ENCODE assay signal across 9 cellular contexts in the genomic region with DNA sequence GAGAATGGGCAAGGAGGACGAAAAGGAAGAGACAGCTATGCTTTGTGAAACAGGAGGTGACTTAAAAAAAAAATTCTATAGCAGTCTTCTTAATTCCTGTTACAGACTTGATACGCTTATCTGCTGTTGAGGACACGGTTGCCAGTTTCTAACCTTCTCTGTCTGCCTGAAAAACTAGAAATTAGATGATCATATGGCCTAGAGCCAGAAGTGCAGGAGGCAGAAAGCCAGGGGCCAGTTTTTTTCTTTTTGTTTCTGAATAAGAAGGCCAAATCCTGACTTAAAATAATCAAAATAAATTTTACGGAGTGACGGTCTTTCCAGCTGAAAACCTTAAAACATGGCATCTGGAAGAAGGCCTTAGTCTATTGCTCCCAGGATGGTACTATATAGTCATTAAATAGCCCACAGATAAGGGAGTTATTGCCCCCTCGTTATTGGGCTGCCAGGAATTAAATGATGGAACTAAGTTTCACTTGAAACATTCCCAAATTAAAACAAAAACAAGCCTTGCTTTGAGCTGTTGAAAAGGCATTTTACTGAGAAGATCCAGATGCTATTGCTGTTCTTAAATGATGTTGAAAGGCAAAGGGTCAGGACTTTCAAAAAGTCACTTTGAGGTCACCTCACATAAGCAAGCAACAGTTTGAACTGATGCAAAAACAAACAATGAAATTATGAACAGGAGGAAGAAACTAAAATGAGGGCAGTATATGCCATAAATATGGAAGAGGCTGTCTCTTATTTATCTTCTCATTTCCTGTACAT. TPM values are rescaled to one million over a fixed set of nuclear protein-coding genes. Genes with fewer than 3 reads are reported as not detected.
A peak's percentile ranks its signal among the peaks of the same experiment; 100 is the strongest.
DNase-seq lines count a peak whose midpoint lies in the region; ATAC-seq and TF ChIP-seq lines count a peak whose summit lies in the region.
"Had no signal": no experiment of that assay in that cellular context is flagged by ENCODE, and none has a peak within 500 bp of the region (broad histone marks: within the 10 kb centered on the region; RNA-seq: fewer than 3 reads in every experiment).

No MANE protein-coding gene starts in this region.

- H3K27ac ChIP-seq in breast epithelium (peak overlapping the region; percentile 26 to 58), mesendoderm (ENCODE audit: low read depth, low read length) (no peak overlapping the region)

- H3K79me1 ChIP-seq in mesendoderm (ENCODE audit: low read length) = peaks cover 7% of the 10 kb centered on the region

- WGBS in mesendoderm (ENCODE audit: extremely low coverage, insufficient coverage, low lambda C conversion rate) = no CpG with 5 or more reads among the region's 6 CpGs

- peaks cover 20% of the 10 kb centered on the region for H3K36me3 Mint-ChIP-seq in stimulated activated naive CD8-positive, alpha-beta T cell treated with anti-CD3 and anti-CD28 coated beads, Interleukin-15, Interleukin-2, amounts not matched to agents 100 ng/mL and 50 ng/mL, for 24 hours (ENCODE audit: low read depth)

- TF ChIP-seq CTCF in breast epithelium (IDR thresholded peaks at IDR 0.05) = no peak

- no peaks in the 10 kb centered on the region for H3K9me3 ChIP-seq in breast epithelium

- H2BK120ac ChIP-seq in mesendoderm (ENCODE audit: low read depth, low read length) = no peak overlapping the region

- H3K27ac Mint-ChIP-seq in stimulated activated naive CD8-positive, alpha-beta T cell treated with anti-CD3 and anti-CD28 coated beads, Interleukin-15, Interleukin-2, amounts not matched to agents 100 ng/mL and 50 ng/mL, for 24 hours = peak overlapping the region; percentile 76

- no peak overlapping the region for H2BK15ac ChIP-seq in mesendoderm (replicated peaks; ENCODE audit: low read depth)

- H2BK5ac ChIP-seq in mesendoderm (ENCODE audit: low read length) = no peak overlapping the region

- TF ChIP-seq POLR2A in breast epithelium (IDR thresholded peaks at IDR 0.05) = no peak

- H3K27me3 Mint-ChIP-seq in stimulated activated naive CD8-positive, alpha-beta T cell treated with anti-CD3 and anti-CD28 coated beads, Interleukin-15, Interleukin-2, amounts not matched to agents 100 ng/mL and 50 ng/mL, for 24 hours = no peaks in the 10 kb centered on the region

- no peak overlapping the region for H4K5ac ChIP-seq in mesendoderm (ENCODE audit: low read length)

- no peak overlapping the region for H3K4ac ChIP-seq in mesendoderm (ENCODE audit: low read depth, low read length)

- H4K8ac ChIP-seq in mesendoderm (ENCODE audit: low read depth, low read length) = no peak overlapping the region

- H3K4me3 ChIP-seq in breast epithelium = peak overlapping the region; percentile 53 to 83 (median 64)
- no peak overlapping the region for H3K4me3 ChIP-seq in mesendoderm (ENCODE audit: low read length)

- H3K27me3 ChIP-seq in breast epithelium (no peaks in the 10 kb centered on the region), mesendoderm (ENCODE audit: insufficient read depth, low read length, poor library complexity) (no peaks in the 10 kb centered on the region)

- H3K9ac ChIP-seq in mesendoderm (ENCODE audit: low read length) = peak overlapping the region; percentile 66

- H3K4me1 Mint-ChIP-seq in stimulated activated naive CD8-positive, alpha-beta T cell treated with anti-CD3 and anti-CD28 coated beads, Interleukin-15, Interleukin-2, amounts not matched to agents 100 ng/mL and 50 ng/mL, for 24 hours (ENCODE audit: low read depth) = peaks cover 37% of the 10 kb centered on the region

- intact Hi-C loops in breast epithelium (cut with DNase I; ENCODE audit: low total_unique reads) = no loop called here

- H3K18ac ChIP-seq in mesendoderm (ENCODE audit: low read length) = no peak overlapping the region

- H3K36me3 ChIP-seq in breast epithelium (no peaks in the 10 kb centered on the region), mesendoderm (ENCODE audit: control insufficient read depth, insufficient read depth, low read length) (no peaks in the 10 kb centered on the region)

- no peak overlapping the region for H2AK5ac ChIP-seq in mesendoderm (ENCODE audit: low read length)

- DNase-seq in stimulated activated naive CD8-positive, alpha-beta T cell treated with anti-CD3 and anti-CD28 coated beads, Interleukin-15, Interleukin-2, amounts not matched to agents 100 U/mL and 50 U/mL, for 24 hours = no peak
- DNase-seq in breast epithelium (ENCODE audit: low spot score in 2 of 2) (no peak), mesendoderm (no peak), OCI-M2 (lab: John Stamatoyannopoulos, UW; ENCODE audit: unreplicated experiment) (no peak)

- peak overlapping the region; percentile 48 for H3K4me2 ChIP-seq in mesendoderm (ENCODE audit: low read length)

- H3K79me2 ChIP-seq in mesendoderm (ENCODE audit: control insufficient read depth, insufficient read depth, low read length) = peaks cover 18% of the 10 kb centered on the region

- H3K9me3 Mint-ChIP-seq in stimulated activated naive CD8-positive, alpha-beta T cell treated with anti-CD3 and anti-CD28 coated beads, Interleukin-15, Interleukin-2, amounts not matched to agents 100 ng/mL and 50 ng/mL, for 24 hours = no peaks in the 10 kb centered on the region
- H3K9me3 Mint-ChIP-seq: dendritic cell treated with granulocyte-macrophage colony-stimulating factor and Interleukin-4, amounts not matched to agents 40 ng/mL and 50 ng/mL, for 4 days had no signal

- ATAC-seq in stimulated activated naive CD8-positive, alpha-beta T cell treated with anti-CD3 and anti-CD28 coated beads, Interleukin-15, Interleukin-2, amounts not matched to agents 100 U/mL and 50 U/mL, for 24 hours = no peak
- ATAC-seq in GM21423 (IDR thresholded peaks at IDR 0.05; ENCODE audit: unreplicated experiment) = no peak
- ATAC-seq in GM18868 (IDR thresholded peaks at IDR 0.05; ENCODE audit: unreplicated experiment) = no peak
- no peak for ATAC-seq in HG02870 (IDR thresholded peaks at IDR 0.05; ENCODE audit: unreplicated experiment)

- H3K4me3 Mint-ChIP-seq in stimulated activated naive CD8-positive, alpha-beta T cell treated with anti-CD3 and anti-CD28 coated beads, Interleukin-15, Interleukin-2, amounts not matched to agents 100 ng/mL and 50 ng/mL, for 24 hours = peak overlapping the region; percentile 86
- H3K4me3 Mint-ChIP-seq: dendritic cell treated with granulocyte-macrophage colony-stimulating factor and Interleukin-4, amounts not matched to agents 40 ng/mL and 50 ng/mL, for 4 days had no signal

- H3K4me1 ChIP-seq in breast epithelium (peaks cover 0 to 4% of the 10 kb centered on the region in 2 donors), mesendoderm (ENCODE audit: control insufficient read depth, low read depth, low read length) (peaks cover 4% of the 10 kb centered on the region)

- H3K56ac ChIP-seq in mesendoderm (ENCODE audit: low read length) = peak overlapping the region; percentile 78

- no peak overlapping the region for H3K23ac ChIP-seq in mesendoderm (ENCODE audit: low read length)

RNA-seq across cellular contexts. Expression of a gene that starts 1.9 kb away (rescaled TPM):
- total RNA-seq in breast epithelium = 10 to 100 TPM; 14.4 to 16.4 (median 15.0) TPM
- polyA plus RNA-seq in mesendoderm (2013, experiment 1 of 2) = 13.9 TPM
- polyA plus RNA-seq in mesendoderm (2013, experiment 2 of 2) = 13.9 TPM

RNA-seq across cellular contexts. Expression of a gene that starts 29.7 kb away (rescaled TPM):
- total RNA-seq in breast epithelium = 10 to 100 TPM in 2 of 3 donors, 1 to 10 TPM in 1; 8.3 to 16.1 (median 12.0) TPM
- 37.2 TPM for polyA plus RNA-seq in mesendoderm (2013, experiment 1 of 2)
- polyA plus RNA-seq in mesendoderm (2013, experiment 2 of 2) = 37.7 TPM
